ENCODE assay signal across 8 cellular contexts in the genomic region with DNA sequence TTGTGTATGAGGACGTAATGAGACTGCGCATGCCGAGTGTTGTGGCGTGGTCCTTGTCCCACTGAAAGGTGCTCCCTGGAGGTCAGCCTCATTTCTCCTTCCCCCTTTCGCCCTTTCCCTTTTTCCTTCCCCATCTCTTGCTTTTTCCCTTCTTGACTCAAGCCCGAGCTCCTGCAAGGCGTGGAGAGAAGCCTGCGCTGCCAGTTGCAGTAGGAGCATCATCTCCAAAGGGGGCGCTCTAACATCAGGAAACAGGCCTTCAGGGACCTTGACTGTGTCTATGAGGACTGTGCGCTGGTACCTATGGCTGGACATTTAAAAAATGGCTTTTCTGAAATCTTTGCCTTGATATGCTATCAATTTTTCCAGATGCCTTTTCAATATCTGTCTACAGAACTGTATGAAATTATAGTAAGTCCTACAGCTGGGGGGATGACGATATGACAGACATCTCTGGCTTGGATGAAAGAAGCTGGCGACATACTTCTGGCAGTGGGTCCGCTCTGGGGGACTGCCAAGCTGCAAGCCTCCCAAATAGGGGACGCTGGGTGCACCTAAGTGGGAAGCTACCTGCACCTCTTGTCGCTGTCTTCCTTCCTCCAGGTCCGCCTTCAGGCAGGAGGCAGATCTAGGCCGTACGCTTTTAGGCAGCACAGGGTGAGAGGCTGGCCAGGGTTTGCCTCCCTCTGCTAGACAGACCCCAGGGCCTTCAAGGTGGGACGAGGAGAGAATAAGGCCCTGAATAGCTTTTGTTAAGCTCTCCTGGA.
DNase-seq lines count a peak whose midpoint lies in the region; ATAC-seq and TF ChIP-seq lines count a peak whose summit lies in the region.

No MANE protein-coding gene starts in this region.

- H3K27me3 ChIP-seq in kidney epithelial cell (ENCODE audit: control insufficient read depth, insufficient read depth, low read length): no peaks in the 10 kb centered on the region

- ATAC-seq in HG02571 (IDR thresholded peaks at IDR 0.05; ENCODE audit: unreplicated experiment): no peak

- no peak for TF ChIP-seq POLR2A in lower leg skin (IDR thresholded peaks at IDR 0.05)

- TF ChIP-seq CTCF in GM13977 (IDR thresholded peaks at IDR 0.05; ENCODE audit: extremely low read depth, insufficient read depth, missing control alignments) (peak; percentile 71), astrocyte of the spinal cord (IDR thresholded peaks at IDR 0.05; ENCODE audit: low read depth, low read length) (peak; percentile 75), kidney epithelial cell (IDR thresholded peaks at IDR 0.05; ENCODE audit: insufficient read depth, low read length, poor library complexity, severe bottlenecking) (peak; percentile 81), lower leg skin (IDR thresholded peaks at IDR 0.05) (no peak)

- H3K4me3 ChIP-seq in astrocyte of the spinal cord (ENCODE audit: low read depth, low read length): no peak overlapping the region
- H3K4me3 ChIP-seq in kidney epithelial cell (ENCODE audit: low read depth, low read length): no peak overlapping the region
- H3K4me3 ChIP-seq in lower leg skin (ENCODE audit: low read depth, poor library complexity, severe bottlenecking): no peak overlapping the region

- H3K36me3 ChIP-seq in kidney epithelial cell (ENCODE audit: control insufficient read depth, insufficient read depth, low read length): no peaks in the 10 kb centered on the region

- peak in 9 of 14 donors; percentile 0 to 55 (median 14) for DNase-seq in C1 segment of cervical spinal cord (lab: John Stamatoyannopoulos, UW)
- DNase-seq in GM13977 (ENCODE audit: low spot score): peak; percentile 63
- DNase-seq in NCI-H2171 treated with DMSO at 0.1 percent for 48 hours (lab: John Stamatoyannopoulos, UW): peak; percentile 40
- peak; percentile 51 for DNase-seq in astrocyte of the spinal cord (ENCODE audit: low read depth, low spot score)
- no peak for DNase-seq in kidney epithelial cell (ENCODE audit: low read depth)
- DNase-seq in lower leg skin (ENCODE audit: low spot score in 2 of 2): no peak
- no peak for DNase-seq in GDM1 (lab: John Stamatoyannopoulos, UW)

- in situ Hi-C loops in GM13977 (cut with MboI; ENCODE audit: low pct_unique_long_range_greater_than_20kb, low sequenced_read_pairs, unreplicated experiment) (no loop called here), astrocyte of the spinal cord (cut with HindIII; ENCODE audit: low sequenced_read_pairs) (no loop called here)

- intact Hi-C loops in lower leg skin (cut with DNase I; ENCODE audit: low total_unique reads): no loop called here

- 50 to 60% methylated on average over 19 of the region's 19 CpGs for WGBS in lower leg skin, 2 donors

Comparison
In these comparisons a context has a peak if more than half of its experiments do, and no peak if none do; other contexts are left out.
1. DNase-seq: peak in C1 segment of cervical spinal cord (9 of 14), GM13977 (single experiment), NCI-H2171 treated with DMSO at 0.1 percent for 48 hours (single experiment) and astrocyte of the spinal cord (single experiment); none in kidney epithelial cell (single experiment), lower leg skin (0 of 2) and GDM1 (single experiment).
2. CTCF ChIP-seq: peak in GM13977 (single experiment), astrocyte of the spinal cord (single experiment) and kidney epithelial cell (single experiment); none in lower leg skin (0 of 3).